In genomic region chr1:218250492-218250891, GRCh38 we compare ENCODE assay signal across 24 cellular contexts. TPM values are rescaled to one million over a fixed set of nuclear protein-coding genes. Genes with fewer than 3 reads are reported as not detected.
DNase-seq lines count a peak whose midpoint lies in the region; ATAC-seq, FAIRE-seq and TF ChIP-seq lines count a peak whose summit lies in the region.
"Had no signal": no experiment of that assay in that cellular context is flagged by ENCODE, and none has a peak within 500 bp of the region (broad histone marks: within the 10 kb centered on the region; RNA-seq: fewer than 3 reads in every experiment).

No MANE protein-coding gene starts in this region.

- H3K4ac ChIP-seq in H9 (ENCODE audit: low read depth, low read length) = no peak overlapping the region
- no peak overlapping the region for H3K4ac ChIP-seq in mesendoderm (ENCODE audit: low read depth, low read length)

- no peaks in the 10 kb centered on the region for H4K20me1 ChIP-seq in H9 (ENCODE audit: control insufficient read depth, insufficient read depth, insufficient read length)
- H4K20me1 ChIP-seq in K562 (replicated peaks; ENCODE audit: control insufficient read depth, insufficient read depth, low read length) = no peaks in the 10 kb centered on the region

- H2BK5ac ChIP-seq in H9 (ENCODE audit: insufficient read length, low read length) = no peak overlapping the region
- no peak overlapping the region for H2BK5ac ChIP-seq in mesendoderm (ENCODE audit: low read length)

- H3K27me3 Mint-ChIP-seq in H9 (ENCODE audit: low read depth) = no peaks in the 10 kb centered on the region
- H3K27me3 Mint-ChIP-seq: progenitor cell of endocrine pancreas had no signal

- H3K23ac ChIP-seq in H9 (ENCODE audit: insufficient read length, low read depth, low read length) (no peak overlapping the region), mesendoderm (ENCODE audit: low read length) (no peak overlapping the region)

- TF ChIP-seq CTCF in D721Med (IDR thresholded peaks at IDR 0.05; ENCODE audit: insufficient read depth, missing control alignments) (peak; percentile 10), H9 (conservative IDR thresholded peaks at IDR 0.05) (peak; percentile 60), K562 (IDR thresholded peaks at IDR 0.05 in 2 of 3, conservative IDR thresholded peaks at IDR 0.05 in 1 of 3; ENCODE audit: insufficient read depth in 2 of 3, low read depth in 1 of 3, low read length in 3 of 3) (peak; percentile 40 to 60 (median 47); a peak in 4 of 6 replicates), ovary (IDR thresholded peaks at IDR 0.05) (no peak)

- H3K9ac ChIP-seq in H9 (ENCODE audit: extremely low read depth, insufficient read length, low read length) (no peak overlapping the region), K562 (ENCODE audit: insufficient read depth in 1 of 2, low read depth in 2 of 2, low read length in 2 of 2) (no peak overlapping the region), mesendoderm (ENCODE audit: low read length) (no peak overlapping the region)

- H3T11ph ChIP-seq in H9 (ENCODE audit: low read length) = no peak overlapping the region

- H3K4me2 ChIP-seq in H9 (ENCODE audit: insufficient read depth, insufficient read length, low read length) (no peak overlapping the region), K562 (ENCODE audit: insufficient read depth, low read length) (no peak overlapping the region), mesendoderm (ENCODE audit: low read length) (no peak overlapping the region)
- H3K4me2 ChIP-seq: hepatocyte had no signal

- H3K4me3 Mint-ChIP-seq in H9 = no peak overlapping the region
- H3K4me3 Mint-ChIP-seq: CD4-positive, alpha-beta T cell; immature natural killer cell; nephron had no signal

- WGBS in H9 (ENCODE audit: extremely low coverage, insufficient read length, low lambda C conversion rate) = no CpG with 5 or more reads among the region's 4 CpGs
- 0% methylated on average over 4 of the region's 4 CpGs for WGBS in K562 (ENCODE audit: insufficient coverage, low coverage, missing lambda C conversion rate)
- no CpG with 5 or more reads among the region's 4 CpGs for WGBS in mesendoderm (ENCODE audit: extremely low coverage, insufficient coverage, low lambda C conversion rate)
- WGBS in ovary, 3 donors = 67 to 80% (median 75%) methylated on average over 4 of the region's 4 CpGs

- FAIRE-seq in D721Med (lab: Jason Lieb, UNC) (no peak), K562 (lab: Jason Lieb, UNC) (no peak), HTR-8/SVneo (lab: Jason Lieb, UNC) (no peak)
- FAIRE-seq: bronchial epithelial cell, endothelial cell of umbilical vein, GM12878, urothelium cell line had no signal

- peak in 1 of 2 experiments; percentile 60; a peak in 2 of 4 replicates for TF ChIP-seq RAD21 in K562 (CRISPR knock-in tag; conservative IDR thresholded peaks at IDR 0.05 in 1 of 2, IDR thresholded peaks at IDR 0.05 in 1 of 2)

- intact Hi-C loops in K562 (cut with micrococcal nuclease) (loop anchor here (10.0 kb wide), 2 partner anchors 1134 to 1564 kb away; no protein-coding TSS in a partner anchor), ovary (cut with DNase I) (no loop called here)

- no peak overlapping the region for H3K14ac ChIP-seq in H9 (ENCODE audit: insufficient read depth, low read length)

- H3K9me3 ChIP-seq in H9 (ENCODE audit: control insufficient read depth, low read depth, low read length) (no peaks in the 10 kb centered on the region), K562 (replicated peaks; ENCODE audit: control insufficient read depth, insufficient read depth, low read depth, low read length) (no peaks in the 10 kb centered on the region), ovary (no peaks in the 10 kb centered on the region)
- H3K9me3 ChIP-seq: left lung had no signal

- POLR2A ChIA-PET in K562 (lab: Yijun Ruan, JAX) = no interaction called here

- BruUV-seq in K562 (replicated peaks; lab: Mats Ljungman, UMichigan) = no TSS peak

- TF ChIP-seq POLR2A in K562 (conservative IDR thresholded peaks at IDR 0.05) (no peak), ovary (IDR thresholded peaks at IDR 0.05) (no peak)

- no peak overlapping the region for H2AFZ ChIP-seq in H9 (ENCODE audit: low read length)
- no peak overlapping the region for H2AFZ ChIP-seq in K562 (ENCODE audit: low read depth, low read length)
- H2AFZ ChIP-seq: hepatocyte had no signal

- peak; percentile 83 for ATAC-seq in K562
- ATAC-seq: GM12878, left lung had no signal

- TF ChIP-seq EP300 in K562 (IDR thresholded peaks at IDR 0.05; ENCODE audit: low read length) = no peak
- no peak for TF ChIP-seq EP300 in ovary (IDR thresholded peaks at IDR 0.05)

- H2BK20ac ChIP-seq in H9 (ENCODE audit: low read depth, low read length, poor library complexity, severe bottlenecking) = no peak overlapping the region

- H3K9me1 ChIP-seq in K562 (ENCODE audit: control insufficient read depth, insufficient read depth, low read length) = no peaks in the 10 kb centered on the region

- H3K79me1 ChIP-seq in H9 (ENCODE audit: insufficient read depth, low read depth, low read length, poor library complexity, severe bottlenecking) (no peaks in the 10 kb centered on the region), mesendoderm (ENCODE audit: low read length) (no peaks in the 10 kb centered on the region)

- H4K91ac ChIP-seq in H9 (ENCODE audit: insufficient read length, low read depth, low read length) = no peak overlapping the region

- H4K8ac ChIP-seq in H9 (replicated peaks; ENCODE audit: insufficient read length, low read depth, low read length) = no peak overlapping the region
- no peak overlapping the region for H4K8ac ChIP-seq in mesendoderm (ENCODE audit: low read depth, low read length)

- no peak overlapping the region for H2BK15ac ChIP-seq in H9 (ENCODE audit: low read depth, low read length)
- no peak overlapping the region for H2BK15ac ChIP-seq in mesendoderm (replicated peaks; ENCODE audit: low read depth)

- no peak overlapping the region for H3K18ac ChIP-seq in H9 (ENCODE audit: insufficient read length, low read depth, low read length)
- no peak overlapping the region for H3K18ac ChIP-seq in mesendoderm (ENCODE audit: low read length)

- no peak overlapping the region for H2AK5ac ChIP-seq in H9 (ENCODE audit: insufficient read length, low read length)
- H2AK5ac ChIP-seq in mesendoderm (ENCODE audit: low read length) = no peak overlapping the region

- in situ Hi-C loops in K562 (cut with MboI) = no loop called here

- H2BK12ac ChIP-seq in H9 (ENCODE audit: insufficient read length, low read depth, low read length) = no peak overlapping the region

- no peaks in the 10 kb centered on the region for H3K9me3 Mint-ChIP-seq in H9
- H3K9me3 Mint-ChIP-seq: CD4-positive, alpha-beta T cell; nephron had no signal

- H3K23me2 ChIP-seq in H9 (ENCODE audit: insufficient read length, low read depth, low read length, poor library complexity, severe bottlenecking) = no peaks in the 10 kb centered on the region

- H3K27ac Mint-ChIP-seq in H9 = no peak overlapping the region
- H3K27ac Mint-ChIP-seq: CD4-positive, alpha-beta T cell; immature natural killer cell; nephron; progenitor cell of endocrine pancreas had no signal

- H3K36me3 ChIP-seq in K562 (ENCODE audit: control insufficient read depth, insufficient read depth, low read length) = no peaks in the 10 kb centered on the region
- no peaks in the 10 kb centered on the region for H3K36me3 ChIP-seq in mesendoderm (ENCODE audit: control insufficient read depth, insufficient read depth, low read length)
- H3K36me3 ChIP-seq in ovary = no peaks in the 10 kb centered on the region
- H3K36me3 ChIP-seq: left lung had no signal

- DNase-seq in D721Med (ENCODE audit: insufficient read length, low spot score) (no peak), H9 (no peak), K562 (ENCODE audit: extremely low read depth in 1 of 4, low spot score in 3 of 4) (peak; percentile 16 to 51 (median 28)), mesendoderm (peak; percentile 10), A172 (ENCODE audit: low spot score) (no peak), HTR-8/SVneo (ENCODE audit: insufficient read length, low spot score) (no peak), ovary (no peak)
- DNase-seq: activated T-cell treated with anti-CD3 and anti-CD28 coated beads, Interleukin-2, amount 50 U/mL, for 1 hour; CD4-positive, alpha-beta T cell; DMS153; foreskin melanocyte; immature natural killer cell; left lung; NCI-H1092 treated with DMSO at 0.1 percent for 48 hours; NCI-H2029 treated with DMSO at 0.1 percent for 48 hours; NCI-H510A; T1000 had no signal

- H3K79me2 ChIP-seq in H9 (ENCODE audit: insufficient read depth, low read length) (no peaks in the 10 kb centered on the region), K562 (ENCODE audit: control insufficient read depth, insufficient read depth, low read length) (no peaks in the 10 kb centered on the region), mesendoderm (ENCODE audit: control insufficient read depth, insufficient read depth, low read length) (no peaks in the 10 kb centered on the region)
- H3K79me2 ChIP-seq: hepatocyte had no signal

- H3K56ac ChIP-seq in H9 (ENCODE audit: insufficient read length, low read depth, low read length) = no peak overlapping the region
- H3K56ac ChIP-seq in mesendoderm (ENCODE audit: low read length) = no peak overlapping the region

- no peak overlapping the region for H3K4me3 ChIP-seq in K562
- H3K4me3 ChIP-seq in mesendoderm (ENCODE audit: low read length) = no peak overlapping the region
- H3K4me3 ChIP-seq in ovary = no peak overlapping the region
- H3K4me3 ChIP-seq: GM12878, hepatocyte, left lung had no signal

- H4K5ac ChIP-seq in H9 (ENCODE audit: insufficient read length, low read depth, low read length) (no peak overlapping the region), mesendoderm (ENCODE audit: low read length) (no peak overlapping the region)

- H2BK120ac ChIP-seq in H9 (ENCODE audit: low read depth, low read length, poor library complexity, severe bottlenecking) = no peak overlapping the region
- no peak overlapping the region for H2BK120ac ChIP-seq in mesendoderm (ENCODE audit: low read depth, low read length)

- H3K4me1 Mint-ChIP-seq in H9 = peaks cover 8 to 11% of the 10 kb centered on the region in 2 experiments; a peak in 3 of 4 replicates
- H3K4me1 Mint-ChIP-seq: immature natural killer cell, nephron had no signal

- CTCF ChIA-PET in K562 (lab: Yijun Ruan, JAX; ENCODE audit: low intra/inter-chr PET ratio) = no interaction called here

- H3K36me3 Mint-ChIP-seq in H9 (ENCODE audit: insufficient read depth in 1 of 3, low read depth in 3 of 3) = no peaks in the 10 kb centered on the region
- H3K36me3 Mint-ChIP-seq: immature natural killer cell had no signal

- H3K4me1 ChIP-seq in H9 (ENCODE audit: insufficient read depth, low read length) = no peaks in the 10 kb centered on the region
- H3K4me1 ChIP-seq in K562 (replicated peaks in 1 of 2; ENCODE audit: control insufficient read depth in 2 of 2, insufficient read depth in 2 of 2, low read length in 2 of 2) = no peaks in the 10 kb centered on the region
- peaks cover 3% of the 10 kb centered on the region for H3K4me1 ChIP-seq in mesendoderm (ENCODE audit: control insufficient read depth, low read depth, low read length)
- H3K4me1 ChIP-seq in ovary (ENCODE audit: insufficient read depth) = no peaks in the 10 kb centered on the region
- H3K4me1 ChIP-seq: left lung had no signal

- H3K27ac ChIP-seq in H9 (ENCODE audit: insufficient read length, low read depth, low read length) (no peak overlapping the region), K562 (ENCODE audit: extremely low read depth, low read depth, low read length) (no peak overlapping the region), mesendoderm (ENCODE audit: low read depth, low read length) (no peak overlapping the region), ovary (no peak overlapping the region)
- H3K27ac ChIP-seq: hepatocyte, left lung had no signal

- H3K27me3 ChIP-seq in H9 (ENCODE audit: insufficient read depth, low read length) (no peaks in the 10 kb centered on the region), K562 (ENCODE audit: control insufficient read depth in 2 of 2, insufficient read depth in 2 of 2, low read length in 2 of 2) (no peaks in the 10 kb centered on the region), mesendoderm (ENCODE audit: insufficient read depth, low read length, poor library complexity) (no peaks in the 10 kb centered on the region), ovary (no peaks in the 10 kb centered on the region)
- H3K27me3 ChIP-seq: hepatocyte, left lung had no signal

RNA-seq across cellular contexts. Expression of gene RRP15, which starts 34.6 kb away (rescaled TPM):
- total RNA-seq in H9 (2021) = 48.7 and 54.0 TPM in 2 replicates
- 7.8 and 25.2 TPM in 2 replicates for total RNA-seq in K562 (2011; cell fraction: chromatin; rRNA removed; ENCODE audit: low replicate concordance)
- total RNA-seq in K562 (2011; cell fraction: nucleolus; rRNA removed) = 4.5 TPM in 2 replicates
- total RNA-seq in K562 (2011; cell fraction: nucleoplasm; rRNA removed) = 10.2 and 16.1 TPM in 2 replicates
- total RNA-seq in K562 (2014; rRNA removed) = 14.8 and 17.5 TPM in 2 replicates
- 58.1 and 72.6 TPM in 2 replicates for total RNA-seq in K562 (2014; rRNA removed; fragmentation: Illumina TruSeq; extraction: Trizol)
- 35.8 and 36.9 TPM in 2 replicates for total RNA-seq in K562 (2015; rRNA removed; fragmentation: Illumina TruSeq; extraction: Trizol)
- 42.1 and 42.9 TPM in 2 replicates for total RNA-seq in K562 (2021)
- polyA plus RNA-seq in K562 (2011; rRNA removed) = 6.5 and 9.5 TPM in 2 replicates
- polyA plus RNA-seq in K562 (2011; cell fraction: cytosol; rRNA removed) = 1.2 and 2.4 TPM in 2 replicates
- 2.6 and 2.9 TPM in 2 replicates for polyA plus RNA-seq in K562 (2011; cell fraction: nucleus; rRNA removed)
- polyA plus RNA-seq in K562 (2012) = 10.1 and 17.9 TPM in 2 replicates
- polyA plus RNA-seq in K562 (2014; fragmentation: Illumina TruSeq; extraction: Trizol) = 16.0 and 20.1 TPM in 2 replicates
- 10 to 100 TPM; 29.3 to 54.8 TPM for polyA plus RNA-seq in K562 (2014; fragmentation: Nextera tagmentation; extraction: Ambion mirVana)
- 9.2 and 12.5 TPM in 2 replicates for polyA plus RNA-seq in K562 (2014; rRNA removed)
- 15.9 and 16.6 TPM in 2 replicates for polyA minus RNA-seq in K562 (2011; rRNA and poly(A)+ RNA removed)
- polyA minus RNA-seq in K562 (2011; cell fraction: cytosol; rRNA and poly(A)+ RNA removed) = 3.5 and 7.6 TPM in 2 replicates
- 5.8 and 13.2 TPM in 2 replicates for polyA minus RNA-seq in K562 (2011; cell fraction: nucleus; rRNA and poly(A)+ RNA removed)
- 103 TPM for polyA plus RNA-seq in mesendoderm (2013, experiment 1 of 2)
- 103 TPM for polyA plus RNA-seq in mesendoderm (2013, experiment 2 of 2)
- 11.9 and 26.2 TPM in 2 replicates for total RNA-seq in A172 (2014; rRNA removed; shearing (Covaris generic))
- 10 to 100 TPM in 5 of 7 donors, 1 to 10 TPM in 2; 5.3 to 27.9 (median 18.6) TPM for total RNA-seq in ovary
- polyA plus RNA-seq in ovary = 1 to 10 TPM; 2.3 to 7.6 TPM

Comparison
In these comparisons a context has a peak if more than half of its experiments do, and no peak if none do; other contexts are left out.
1. DNase-seq: peak in K562 (4 of 4) and mesendoderm (single experiment); none in D721Med (single experiment), H9 (single experiment), A172 (single experiment), HTR-8/SVneo (single experiment) and ovary (0 of 5).
2. CTCF ChIP-seq: peak in D721Med (single experiment), H9 (single experiment) and K562 (3 of 3); none in ovary (0 of 3).